19 cellular contexts compared by ENCODE assay signal in the genomic region with DNA sequence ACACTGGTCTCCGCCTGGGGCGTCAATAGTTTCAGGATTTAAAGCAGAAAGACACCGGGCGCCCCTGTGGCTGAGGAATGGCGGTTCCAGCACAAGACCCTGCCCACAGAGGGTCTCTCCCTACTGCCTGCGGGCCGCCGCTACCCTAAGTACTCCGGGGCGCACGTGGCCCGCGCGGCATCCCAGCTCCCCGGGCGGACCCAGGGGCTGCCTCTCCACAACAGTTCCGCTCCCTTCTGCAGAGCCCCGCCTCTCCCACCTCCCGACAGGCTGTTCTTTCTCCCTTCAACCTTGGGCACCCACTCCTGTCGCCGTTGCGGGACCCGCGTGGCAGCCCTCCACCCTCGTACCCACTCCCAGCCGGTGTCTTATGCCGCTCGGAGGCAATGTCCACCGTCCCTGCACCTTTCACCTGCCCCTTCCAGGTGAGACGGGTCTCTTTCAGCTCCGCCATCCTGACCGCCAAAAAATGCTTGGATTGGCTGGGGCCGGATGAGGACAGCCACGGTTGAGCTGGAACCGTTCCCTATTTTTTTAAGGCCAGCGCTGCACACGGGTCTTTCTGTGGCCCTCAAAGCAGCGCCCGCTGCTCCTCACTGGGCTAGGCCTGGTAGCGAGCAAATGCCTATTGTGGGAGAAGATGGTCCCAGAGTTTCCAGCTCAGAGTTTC. TPM values are rescaled to one million over a fixed set of nuclear protein-coding genes. Genes with fewer than 3 reads are reported as not detected.
DNase-seq lines count a peak whose midpoint lies in the region; ATAC-seq, FAIRE-seq and TF ChIP-seq lines count a peak whose summit lies in the region.
"Had no signal": no experiment of that assay in that cellular context is flagged by ENCODE, and none has a peak within 500 bp of the region (broad histone marks: within the 10 kb centered on the region; RNA-seq: fewer than 3 reads in every experiment).

No MANE protein-coding gene starts in this region.

- H3K9me3 ChIP-seq in Peyer's patch = no peaks in the 10 kb centered on the region
- H3K9me3 ChIP-seq in iPS DF 6.9 (ENCODE audit: control insufficient read depth, insufficient read depth, low read length) = no peaks in the 10 kb centered on the region
- H3K9me3 ChIP-seq: Caco-2, testis had no signal

- H3K27me3 ChIP-seq in Peyer's patch = peaks cover 0 to 20% of the 10 kb centered on the region in 2 donors
- H3K27me3 ChIP-seq in iPS DF 6.9 (ENCODE audit: control insufficient read depth, insufficient read depth, low read length) = peaks cover 95% of the 10 kb centered on the region

- no CpG with 5 or more reads among the region's 40 CpGs for WGBS in iPS DF 6.9 (ENCODE audit: insufficient coverage, insufficient read length)

- TF ChIP-seq CTCF in Peyer's patch (IDR thresholded peaks at IDR 0.05) = no peak

- no peaks in the 10 kb centered on the region for H3K36me3 ChIP-seq in Peyer's patch
- H3K36me3 ChIP-seq in iPS DF 6.9 (ENCODE audit: control insufficient read depth, insufficient read depth, low read length) = no peaks in the 10 kb centered on the region
- H3K36me3 ChIP-seq: WERI-Rb-1 had no signal

- peaks cover 21% of the 10 kb centered on the region for H3K4me1 Mint-ChIP-seq in activated CD4-positive, alpha-beta T cell treated with anti-CD3 and anti-CD28 coated beads, Interleukin-2, amount 10 ng/mL, durations not matched to agents 24 days and 14 days

- peaks cover 89% of the 10 kb centered on the region for H3K27me3 Mint-ChIP-seq in activated CD4-positive, alpha-beta T cell treated with anti-CD3 and anti-CD28 coated beads, Interleukin-2, amount 10 ng/mL, durations not matched to agents 24 days and 14 days

- no peak overlapping the region for H3K27ac Mint-ChIP-seq in activated CD4-positive, alpha-beta T cell treated with anti-CD3 and anti-CD28 coated beads, Interleukin-2, amount 10 ng/mL, durations not matched to agents 24 days and 14 days
- H3K27ac Mint-ChIP-seq: HFFc6 had no signal

- TF ChIP-seq POLR2A in Peyer's patch (IDR thresholded peaks at IDR 0.05) = no peak

- H3K4me3 Mint-ChIP-seq in activated CD4-positive, alpha-beta T cell treated with anti-CD3 and anti-CD28 coated beads, Interleukin-2, amount 10 ng/mL, durations not matched to agents 24 days and 14 days = peak overlapping the region; percentile 7
- H3K4me3 Mint-ChIP-seq: HFFc6 had no signal

- intact Hi-C loops in activated CD4-positive, alpha-beta T cell treated with anti-CD3 and anti-CD28 coated beads, Interleukin-2, amount 10 ng/mL, durations not matched to agents 24 days and 14 days (cut with micrococcal nuclease) = loop anchor here (5.0 kb wide), 2 partner anchors 1211 to 1686 kb away; no protein-coding TSS in a partner anchor

- H3K4me3 ChIP-seq in Peyer's patch (peak overlapping the region; percentile 34 to 59 (median 48)), iPS DF 6.9 (ENCODE audit: low read length) (0 out of 2 replicates have a peak overlapping the region, but pooled peaks have one; percentile 1)
- H3K4me3 ChIP-seq: testis had no signal

- DNase-seq in activated CD4-positive, alpha-beta T cell treated with anti-CD3 and anti-CD28 coated beads, Interleukin-2, amount 10 ng/mL, durations not matched to agents 24 days and 14 days = no peak
- no peak for DNase-seq in activated CD4-positive, alpha-beta T cell treated with anti-CD3 and anti-CD28 coated beads, Interleukin-2, amount 50 U/mL, for 4 hours
- DNase-seq in Peyer's patch (no peak), iPS DF 6.9 (ENCODE audit: low read depth, low spot score) (no peak), retina (peak; percentile 63), HTR-8/SVneo (ENCODE audit: insufficient read length, low spot score) (no peak)
- DNase-seq: activated CD8-positive, alpha-beta memory T cell treated with anti-CD3 and anti-CD28 coated beads, Interleukin-2, amount 50 U/mL, for 48 hours; aorta; Caco-2; HFFc6; NCI-H1048; testis; WERI-Rb-1 had no signal

- H3K36me3 Mint-ChIP-seq in activated CD4-positive, alpha-beta T cell treated with anti-CD3 and anti-CD28 coated beads, Interleukin-2, amount 10 ng/mL, durations not matched to agents 24 days and 14 days (ENCODE audit: low read depth) = no peaks in the 10 kb centered on the region

- H3K4me1 ChIP-seq in Peyer's patch = peaks cover 0 to 27% (median 3%) of the 10 kb centered on the region in 4 donors
- H3K4me1 ChIP-seq in iPS DF 6.9 (ENCODE audit: control insufficient read depth, insufficient read depth, low read length) = peaks cover 17% of the 10 kb centered on the region

- H3K9me3 Mint-ChIP-seq in activated CD4-positive, alpha-beta T cell treated with anti-CD3 and anti-CD28 coated beads, Interleukin-2, amount 10 ng/mL, durations not matched to agents 24 days and 14 days = peaks cover 14% of the 10 kb centered on the region

- FAIRE-seq in HTR-8/SVneo (lab: Jason Lieb, UNC) = no peak
- FAIRE-seq: A204.1, HepG2, keratinocyte had no signal

- H3K27ac ChIP-seq in Peyer's patch (peak overlapping the region; percentile 70 to 92 (median 80)), iPS DF 6.9 (ENCODE audit: low read length) (no peak overlapping the region)
- H3K27ac ChIP-seq: testis, WERI-Rb-1 had no signal

- ATAC-seq in HG03095 (IDR thresholded peaks at IDR 0.05; ENCODE audit: unreplicated experiment) (no peak), HG03175 (IDR thresholded peaks at IDR 0.05; ENCODE audit: unreplicated experiment) (no peak)
- ATAC-seq: HepG2 had no signal

RNA-seq across cellular contexts. Expression of a gene that starts 1.6 kb away (rescaled TPM):
- total RNA-seq in activated CD4-positive, alpha-beta T cell treated with anti-CD3 and anti-CD28 coated beads, Interleukin-2, amount 10 ng/mL, durations not matched to agents 24 days and 14 days = not detected in 2 replicates
- total RNA-seq in Peyer's patch = 10 to 100 TPM in 2 of 4 donors, 1 to 10 TPM in 2; 4.9 to 19.0 (median 8.7) TPM
- total RNA-seq: fibroblast of villous mesenchyme, HepG2, HFFc6 had no signal
